In the genomic region with DNA sequence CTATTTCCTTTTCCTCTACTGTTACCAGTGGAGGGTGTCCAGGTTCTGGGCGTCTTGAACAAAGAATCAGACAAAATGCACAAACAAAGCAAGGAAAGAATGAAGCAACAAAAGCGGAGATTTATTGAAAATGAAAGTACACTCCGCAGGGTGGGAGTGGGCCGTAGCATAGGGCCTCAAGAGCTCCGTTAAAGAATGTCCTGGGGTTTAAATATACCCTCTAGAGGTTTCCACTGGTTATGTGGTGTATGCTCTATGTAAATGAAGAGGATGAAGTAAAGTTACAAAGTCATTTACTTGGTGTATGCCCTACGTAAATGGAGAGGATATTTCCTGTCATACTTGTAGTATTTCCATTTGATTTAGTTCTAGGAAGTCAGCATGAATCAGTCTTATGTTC, we compare ENCODE assay signal across 34 cellular contexts.
"Had no signal": no experiment of that assay in that cellular context is flagged by ENCODE, and none has a peak within 500 bp of the region (broad histone marks: within the 10 kb centered on the region; RNA-seq: fewer than 3 reads in every experiment).

No MANE protein-coding gene starts in this region.

- H3K27ac ChIP-seq: adrenal gland, body of pancreas, brain microvascular endothelial cell, breast epithelium, VCaP had no signal

- FAIRE-seq: astrocyte, colon, TTC549 had no signal

- DNase-seq: activated B cell treated with CpG ODN at 0.5 μM for 24 hours; activated CD4-positive, alpha-beta memory T cell treated with anti-CD3 and anti-CD28 coated beads for 36 hours; activated CD4-positive, alpha-beta T cell treated with anti-CD3 and anti-CD28 coated beads for 4 hours; activated CD4-positive, alpha-beta T cell treated with anti-CD3 and anti-CD28 coated beads, Interleukin-2, amount 10 ng/mL, durations not matched to agents 24 days and 14 days; activated CD4-positive, alpha-beta T cell treated with anti-CD3 and anti-CD28 coated beads, Interleukin-2, amount 50 U/mL, for 1 hour; activated CD4-positive, alpha-beta T cell treated with anti-CD3 and anti-CD28 coated beads, Interleukin-2, amount 50 U/mL, for 4 hours; activated CD4-positive, CD25-positive, alpha-beta regulatory T cell treated with anti-CD3 and anti-CD28 coated beads, Interleukin-2, amount 50 U/mL, for 72 hours; activated CD8-positive, alpha-beta memory T cell treated with anti-CD3 and anti-CD28 coated beads, Interleukin-2, amount 50 U/mL, for 4 hours; activated CD8-positive, alpha-beta T cell treated with anti-CD3 and anti-CD28 coated beads for 36 hours; activated effector memory CD4-positive, alpha-beta T cell treated with anti-CD3 and anti-CD28 coated beads, Interleukin-2, amount 50 U/mL, for 16 hours; activated gamma-delta T cell treated with Interleukin-2 at 50 U/mL for 16 hours; activated naive CD4-positive, alpha-beta T cell; activated naive CD4-positive, alpha-beta T cell treated with anti-CD3 and anti-CD28 coated beads for 36 hours; activated naive CD4-positive, alpha-beta T cell treated with anti-CD3 and anti-CD28 coated beads, Interleukin-2, amount 50 U/mL, for 16 hours; activated naive CD8-positive, alpha-beta T cell treated with anti-CD3 and anti-CD28 coated beads for 36 hours; activated T-cell treated with anti-CD3 and anti-CD28 coated beads for 4 hours; activated T-cell treated with anti-CD3 and anti-CD28 coated beads, Interleukin-2, amount 50 U/mL, for 1 hour; activated T-cell treated with anti-CD3 and anti-CD28 coated beads, Interleukin-2, amount 50 U/mL, for 4 hours; activated T-cell treated with anti-CD3 and anti-CD28 coated beads, Interleukin-2, amount 50 U/mL, for 72 hours; adrenal gland; amniotic stem cell; aorta; body of pancreas; brain microvascular endothelial cell; central memory CD4-positive, alpha-beta T cell; T-helper 2 cell; T-helper 9 cell had no signal

- ATAC-seq: activated CD8-positive, alpha-beta T cell treated with anti-CD3 and anti-CD28 coated beads for 36 hours; activated naive CD4-positive, alpha-beta T cell treated with anti-CD3 and anti-CD28 coated beads, Interleukin-2, amount 50 U/mL, for 72 hours; activated T-cell treated with anti-CD3 and anti-CD28 coated beads, Interleukin-2, amount 50 U/mL, for 4 hours; activated T-cell treated with anti-CD3 and anti-CD28 coated beads, Interleukin-2, amount 50 U/mL, for 72 hours; activated T-helper 17 cell treated with anti-CD3 and anti-CD28 coated beads, Interleukin-2, amount 50 U/mL, for 72 hours; body of pancreas had no signal

- H3K4me1 ChIP-seq: adrenal gland, breast epithelium had no signal

- H3K27me3 ChIP-seq: adrenal gland, body of pancreas, brain microvascular endothelial cell, breast epithelium had no signal

- H3K9me3 ChIP-seq: adrenal gland had no signal

- H3K36me3 ChIP-seq: adrenal gland, brain microvascular endothelial cell, breast epithelium had no signal

- H3K4me3 ChIP-seq: adrenal gland, body of pancreas, breast epithelium had no signal
